Comparison of ENCODE assay signal across 19 cellular contexts in genomic region chr7:139482122-139482521, GRCh38. TPM values are rescaled to one million over a fixed set of nuclear protein-coding genes. Genes with fewer than 3 reads are reported as not detected.
A peak's percentile ranks its signal among the peaks of the same experiment; 100 is the strongest.
DNase-seq lines count a peak whose midpoint lies in the region; ATAC-seq, FAIRE-seq and TF ChIP-seq lines count a peak whose summit lies in the region.
"Had no signal": no experiment of that assay in that cellular context is flagged by ENCODE, and none has a peak within 500 bp of the region (broad histone marks: within the 10 kb centered on the region; RNA-seq: fewer than 3 reads in every experiment).

No MANE protein-coding gene starts in this region.

- H3K4me1 Mint-ChIP-seq in T-helper 2 cell treated with Interferon-gamma antibody and Interleukin-4, amounts not matched to agents 5 μg/mL and 100 μg/mL, for 36 hours (ENCODE audit: low read depth): peaks cover 3% of the 10 kb centered on the region
- H3K4me1 Mint-ChIP-seq in GM23338: peaks cover 7% of the 10 kb centered on the region
- H3K4me1 Mint-ChIP-seq in activated naive CD8-positive, alpha-beta T cell treated with anti-CD3 and anti-CD28 coated beads, Interleukin-2, amount 50 U/mL, for 24 hours: peaks cover 6% of the 10 kb centered on the region
- H3K4me1 Mint-ChIP-seq in naive thymus-derived CD4-positive, alpha-beta T cell: peaks cover 0 to 8% (median 0%) of the 10 kb centered on the region in 7 donors

- no peaks in the 10 kb centered on the region for H3K9me3 ChIP-seq in naive thymus-derived CD4-positive, alpha-beta T cell (ENCODE audit: control insufficient read depth in 2 of 3, low read length in 3 of 3)
- H3K9me3 ChIP-seq: left lung, prostate gland had no signal

- H3K79me2 ChIP-seq in GM23338 (replicated peaks; ENCODE audit: insufficient read depth): peaks cover 24% of the 10 kb centered on the region

- DNase-seq in T-helper 2 cell treated with Interferon-gamma antibody and Interleukin-4, amounts not matched to agents 5 μg/mL and 100 μg/mL, for 36 hours (ENCODE audit: low spot score): no peak
- DNase-seq in T-helper 2 cell (no peak), GM23338 (ENCODE audit: low spot score) (no peak), HTR-8/SVneo (ENCODE audit: insufficient read length, low spot score) (no peak), HPDE6-E6E7 (ENCODE audit: extremely low spot score) (no peak)
- no peak for DNase-seq in activated naive CD8-positive, alpha-beta T cell treated with anti-CD3 and anti-CD28 coated beads, Interleukin-2, amount 50 U/mL, for 24 hours
- no peak for DNase-seq in naive thymus-derived CD4-positive, alpha-beta T cell
- DNase-seq: activated CD8-positive, alpha-beta memory T cell treated with anti-CD3 and anti-CD28 coated beads, Interleukin-2, amount 10 ng/mL, durations not matched to agents 7 days and 5 days; central memory CD4-positive, alpha-beta T cell; effector memory CD4-positive, alpha-beta T cell; Karpas-422; NCI-H1105 treated with DMSO at 0.1 percent for 48 hours; stimulated activated naive B cell treated with anti-CD40 and anti-IgM and Interleukin-4, amounts not matched to agents 10 μg/mL and 1 μg/mL and 100 μg/mL, for 72 hours had no signal

- H3K4me2 ChIP-seq in GM23338: peak overlapping the region; percentile 94

- H3K27me3 ChIP-seq in GM23338 (ENCODE audit: insufficient read depth): peaks cover 17% of the 10 kb centered on the region
- H3K27me3 ChIP-seq in naive thymus-derived CD4-positive, alpha-beta T cell (ENCODE audit: control insufficient read depth in 2 of 2, insufficient read depth in 2 of 2, low read length in 2 of 2): peaks cover 0 to 2% of the 10 kb centered on the region in 2 donors

- no peak overlapping the region for H3K27ac ChIP-seq in GM23338 (ENCODE audit: low read depth)
- no peak overlapping the region for H3K27ac ChIP-seq in naive thymus-derived CD4-positive, alpha-beta T cell (ENCODE audit: low read depth, low read length)
- H3K27ac ChIP-seq: HL-60, left lung, prostate gland had no signal

- no peaks in the 10 kb centered on the region for H3K9me2 ChIP-seq in GM23338 (ENCODE audit: insufficient read depth)

- H3F3A ChIP-seq in GM23338 (replicated peaks; ENCODE audit: low read depth): 0 out of 2 replicates have a peak, but pooled peaks cover 3% of the 10 kb centered on the region

- H3K4me3 ChIP-seq in GM23338: peak overlapping the region; percentile 76
- H3K4me3 ChIP-seq in naive thymus-derived CD4-positive, alpha-beta T cell (ENCODE audit: low read length): no peak overlapping the region

- peaks cover 11% of the 10 kb centered on the region for H3K4me1 ChIP-seq in GM23338 (ENCODE audit: insufficient read depth)
- no peaks in the 10 kb centered on the region for H3K4me1 ChIP-seq in naive thymus-derived CD4-positive, alpha-beta T cell (ENCODE audit: control insufficient read depth in 2 of 2, insufficient read depth in 2 of 2, low read length in 2 of 2)
- H3K4me1 ChIP-seq: prostate gland had no signal

- no peak for FAIRE-seq in HTR-8/SVneo (lab: Jason Lieb, UNC)
- FAIRE-seq: urothelium cell line had no signal

- no peak overlapping the region for H2AFZ ChIP-seq in GM23338

- no peaks in the 10 kb centered on the region; the same call in 1 of the 2 replicates for H3K36me3 ChIP-seq in GM23338 (ENCODE audit: insufficient read depth)
- no peaks in the 10 kb centered on the region for H3K36me3 ChIP-seq in naive thymus-derived CD4-positive, alpha-beta T cell (ENCODE audit: control insufficient read depth in 2 of 3, insufficient read depth in 3 of 3, low read length in 3 of 3)
- H3K36me3 ChIP-seq: left lung, prostate gland had no signal

- intact Hi-C loops in naive thymus-derived CD4-positive, alpha-beta T cell (cut with micrococcal nuclease): no loop called here

- no peaks in the 10 kb centered on the region for H3K9me3 Mint-ChIP-seq in T-helper 2 cell treated with Interferon-gamma antibody and Interleukin-4, amounts not matched to agents 5 μg/mL and 100 μg/mL, for 36 hours
- no peaks in the 10 kb centered on the region for H3K9me3 Mint-ChIP-seq in GM23338
- no peaks in the 10 kb centered on the region for H3K9me3 Mint-ChIP-seq in activated naive CD8-positive, alpha-beta T cell treated with anti-CD3 and anti-CD28 coated beads, Interleukin-2, amount 50 U/mL, for 24 hours
- peaks cover 0 to 1% (median 0%) of the 10 kb centered on the region in 11 donors for H3K9me3 Mint-ChIP-seq in naive thymus-derived CD4-positive, alpha-beta T cell
- H3K9me3 Mint-ChIP-seq: stimulated activated naive B cell treated with anti-CD40 and anti-IgM and Interleukin-4, amounts not matched to agents 10 μg/mL and 1 μg/mL and 100 μg/mL, for 72 hours had no signal

- CTCF ChIA-PET in naive thymus-derived CD4-positive, alpha-beta T cell (lab: Charles Lee): interaction anchor here (0.6 kb wide), 1 partner anchor 164 kb away, joined by 6 read pairs; no protein-coding TSS in a partner anchor

- H4K20me1 ChIP-seq in GM23338 (replicated peaks; ENCODE audit: insufficient read depth): peaks cover 11% of the 10 kb centered on the region

- H3K36me3 Mint-ChIP-seq in T-helper 2 cell treated with Interferon-gamma antibody and Interleukin-4, amounts not matched to agents 5 μg/mL and 100 μg/mL, for 36 hours (ENCODE audit: low read depth): no peaks in the 10 kb centered on the region
- peaks cover 15% of the 10 kb centered on the region for H3K36me3 Mint-ChIP-seq in GM23338 (ENCODE audit: low read depth)
- no peaks in the 10 kb centered on the region for H3K36me3 Mint-ChIP-seq in activated naive CD8-positive, alpha-beta T cell treated with anti-CD3 and anti-CD28 coated beads, Interleukin-2, amount 50 U/mL, for 24 hours (ENCODE audit: low read depth)
- no peaks in the 10 kb centered on the region for H3K36me3 Mint-ChIP-seq in naive thymus-derived CD4-positive, alpha-beta T cell
- H3K36me3 Mint-ChIP-seq: activated CD8-positive, alpha-beta memory T cell treated with anti-CD3 and anti-CD28 coated beads, Interleukin-2, amount 10 ng/mL, durations not matched to agents 7 days and 5 days; stimulated activated naive B cell treated with anti-CD40 and anti-IgM and Interleukin-4, amounts not matched to agents 10 μg/mL and 1 μg/mL and 100 μg/mL, for 72 hours had no signal

- H3K4me3 Mint-ChIP-seq in T-helper 2 cell treated with Interferon-gamma antibody and Interleukin-4, amounts not matched to agents 5 μg/mL and 100 μg/mL, for 36 hours: peak overlapping the region; percentile 38
- H3K4me3 Mint-ChIP-seq in GM23338: peak overlapping the region; percentile 82
- H3K4me3 Mint-ChIP-seq in activated naive CD8-positive, alpha-beta T cell treated with anti-CD3 and anti-CD28 coated beads, Interleukin-2, amount 50 U/mL, for 24 hours: peak overlapping the region; percentile 58
- H3K4me3 Mint-ChIP-seq in naive thymus-derived CD4-positive, alpha-beta T cell: peak overlapping the region; percentile 19 to 76 (median 59)

- POLR2A ChIA-PET in naive thymus-derived CD4-positive, alpha-beta T cell (lab: Charles Lee): no interaction called here

- H3K27me3 Mint-ChIP-seq in T-helper 2 cell treated with Interferon-gamma antibody and Interleukin-4, amounts not matched to agents 5 μg/mL and 100 μg/mL, for 36 hours (ENCODE audit: low read depth): peaks cover 54% of the 10 kb centered on the region
- H3K27me3 Mint-ChIP-seq in GM23338 (ENCODE audit: insufficient read depth, low read depth, poor library complexity): peaks cover 11% of the 10 kb centered on the region
- H3K27me3 Mint-ChIP-seq in activated naive CD8-positive, alpha-beta T cell treated with anti-CD3 and anti-CD28 coated beads, Interleukin-2, amount 50 U/mL, for 24 hours: peaks cover 41% of the 10 kb centered on the region
- H3K27me3 Mint-ChIP-seq in naive thymus-derived CD4-positive, alpha-beta T cell: peaks cover 24 to 46% (median 27%) of the 10 kb centered on the region in 5 donors

- ATAC-seq in GM23338 (no peak), HG03097 (IDR thresholded peaks at IDR 0.05; ENCODE audit: low FRiP score, unreplicated experiment) (no peak)
- no peak for ATAC-seq in activated naive CD8-positive, alpha-beta T cell treated with anti-CD3 and anti-CD28 coated beads, Interleukin-2, amount 50 U/mL, for 24 hours
- no peak for ATAC-seq in naive thymus-derived CD4-positive, alpha-beta T cell

- TF ChIP-seq CTCF in GM23338 (conservative IDR thresholded peaks at IDR 0.05; ENCODE audit: low read depth in 2 of 2): no peak

- H3K27ac Mint-ChIP-seq in T-helper 2 cell treated with Interferon-gamma antibody and Interleukin-4, amounts not matched to agents 5 μg/mL and 100 μg/mL, for 36 hours: no peak overlapping the region
- no peak overlapping the region for H3K27ac Mint-ChIP-seq in GM23338
- no peak overlapping the region for H3K27ac Mint-ChIP-seq in activated naive CD8-positive, alpha-beta T cell treated with anti-CD3 and anti-CD28 coated beads, Interleukin-2, amount 50 U/mL, for 24 hours
- H3K27ac Mint-ChIP-seq in naive thymus-derived CD4-positive, alpha-beta T cell: no peak overlapping the region
- H3K27ac Mint-ChIP-seq: activated CD8-positive, alpha-beta memory T cell treated with anti-CD3 and anti-CD28 coated beads, Interleukin-2, amount 10 ng/mL, durations not matched to agents 7 days and 5 days; stimulated activated naive B cell treated with anti-CD40 and anti-IgM and Interleukin-4, amounts not matched to agents 10 μg/mL and 1 μg/mL and 100 μg/mL, for 72 hours had no signal

TF ChIP-seq in GM23338, 12 proteins besides CTCF, POLR2A, EP300 and RAD21 (continues in another document):
- no peak for TF ChIP-seq EZH2phosphoT487 (IDR thresholded peaks at IDR 0.05; ENCODE audit: unreplicated experiment)

RNA-seq across cellular contexts. Expression of gene KLRG2, which starts 1.4 kb away (rescaled TPM):
- 42.3 and 46.6 TPM in 2 replicates for total RNA-seq in GM23338 (2014; rRNA removed; shearing (Covaris generic))
- 4.1 and 5.6 TPM in 2 replicates for polyA plus RNA-seq in GM23338 (2016; fragmentation: Nextera tagmentation; extraction: Ambion mirVana)
- not detected for total RNA-seq in naive thymus-derived CD4-positive, alpha-beta T cell
- polyA plus RNA-seq in naive thymus-derived CD4-positive, alpha-beta T cell: not detected
- total RNA-seq: A172 had no signal

RNA-seq across cellular contexts. Expression of gene CLEC2L, which starts 41.4 kb away (rescaled TPM):
- not detected in 2 replicates for total RNA-seq in GM23338 (2014; rRNA removed; shearing (Covaris generic))
- 0.21 TPM in 1 of 2 replicates, not detected in the other for polyA plus RNA-seq in GM23338 (2016; fragmentation: Nextera tagmentation; extraction: Ambion mirVana)
- total RNA-seq in naive thymus-derived CD4-positive, alpha-beta T cell: not detected
- polyA plus RNA-seq in naive thymus-derived CD4-positive, alpha-beta T cell: not detected
- total RNA-seq: A172; activated CD8-positive, alpha-beta memory T cell treated with anti-CD3 and anti-CD28 coated beads, Interleukin-2, amount 10 ng/mL, durations not matched to agents 7 days and 5 days had no signal

Comparison
In these comparisons a context has a peak if more than half of its experiments do, and no peak if none do; other contexts are left out.
1. RNA of gene KLRG2, which starts 1.4 kb away (total RNA-seq): 42.3 to 46.6 TPM in GM23338; not detected in naive thymus-derived CD4-positive, alpha-beta T cell; every median in the first group is over 10 times any median in the second.
2. Peak in every context shown above with its lines, with median percentiles within 50 percentile points of each other: H3K4me3 Mint-ChIP-seq.